ENCODE assay signal across 10 cellular contexts in the genomic region with DNA sequence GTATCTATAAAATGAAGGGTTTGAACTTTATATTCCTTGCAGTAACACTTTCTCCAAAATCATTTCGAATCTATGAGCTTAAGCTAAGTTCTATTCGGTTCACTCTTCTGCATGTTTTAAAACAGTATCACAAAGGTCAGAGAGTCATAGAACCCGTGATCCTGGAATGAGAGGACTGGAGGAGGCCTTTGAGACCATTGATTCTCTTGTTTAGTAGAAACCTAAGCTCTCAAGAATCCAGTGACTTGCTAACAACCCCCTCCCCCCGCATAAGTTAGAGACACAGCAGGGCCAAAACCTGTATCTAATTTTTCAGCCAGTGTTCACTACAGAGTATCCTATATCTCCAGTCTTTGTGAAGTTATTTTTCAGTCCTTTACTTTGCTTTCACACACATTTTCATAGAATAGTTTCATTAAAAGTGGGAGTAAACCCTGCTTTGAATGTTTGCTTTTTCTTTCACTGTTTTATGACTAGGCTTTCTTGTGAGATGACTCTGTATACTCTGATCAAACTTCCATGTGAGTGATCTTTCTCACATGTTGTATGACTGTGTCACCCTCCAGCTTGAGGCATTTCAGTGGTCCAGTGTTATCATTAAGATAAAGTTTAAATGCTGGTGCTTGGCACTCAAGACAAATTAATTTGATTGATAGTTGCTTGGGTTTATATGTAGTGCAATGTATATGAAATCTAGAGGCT.
DNase-seq lines count a peak whose midpoint lies in the region; ATAC-seq and TF ChIP-seq lines count a peak whose summit lies in the region.
"Had no signal": no experiment of that assay in that cellular context is flagged by ENCODE, and none has a peak within 500 bp of the region (broad histone marks: within the 10 kb centered on the region; RNA-seq: fewer than 3 reads in every experiment).

No MANE protein-coding gene starts in this region.

- H3K9me3 Mint-ChIP-seq in nephron (no peaks in the 10 kb centered on the region), immature natural killer cell (no peaks in the 10 kb centered on the region)

- H3K27me3 Mint-ChIP-seq in nephron (ENCODE audit: low read depth), result no peaks in the 10 kb centered on the region
- H3K27me3 Mint-ChIP-seq in immature natural killer cell (ENCODE audit: low read depth in 3 of 3), result peaks cover 0 to 4% (median 3%) of the 10 kb centered on the region in 3 donors

- no peaks in the 10 kb centered on the region for H3K36me3 Mint-ChIP-seq in nephron (ENCODE audit: low read depth)
- H3K36me3 Mint-ChIP-seq in immature natural killer cell, result no peaks in the 10 kb centered on the region

- peak; percentile 76 for ATAC-seq in GM18867 (IDR thresholded peaks at IDR 0.05; ENCODE audit: unreplicated experiment)
- peak; percentile 81 for ATAC-seq in HG03558 (IDR thresholded peaks at IDR 0.05; ENCODE audit: extremely low read depth, unreplicated experiment)

- TF ChIP-seq CTCF in nephron (IDR thresholded peaks at IDR 0.05; ENCODE audit: unreplicated experiment in 3 of 3), result no peak

- H3K27ac Mint-ChIP-seq in nephron (peak overlapping the region; percentile 29 to 42 (median 37)), immature natural killer cell (no peak overlapping the region)

- H3K4me3 Mint-ChIP-seq in nephron (no peak overlapping the region), immature natural killer cell (no peak overlapping the region)

- DNase-seq in HCEC 1CT (peak; percentile 50), DMS79 treated with DMSO at 0.1 percent for 48 hours (lab: John Stamatoyannopoulos, UW) (no peak), NCI-H2171 (lab: John Stamatoyannopoulos, UW) (no peak), immature natural killer cell (no peak), NCI-H2227 treated with DMSO at 0.1 percent for 48 hours (lab: John Stamatoyannopoulos, UW) (no peak)
- DNase-seq: DND-41, upper lobe of left lung had no signal

- H3K4me1 Mint-ChIP-seq in nephron, result peaks cover 34% of the 10 kb centered on the region
- H3K4me1 Mint-ChIP-seq in immature natural killer cell, result peaks cover 6% of the 10 kb centered on the region in 2 donors

Comparison
In these comparisons a context has a peak if more than half of its experiments do, and no peak if none do; other contexts are left out.
1. H3K27ac Mint-ChIP-seq: peak in nephron (3 of 3); none in immature natural killer cell (0 of 6).